Comparison of ENCODE assay signal across 1 cellular context in genomic region chr5:83450183-83450839, GRCh38.
TF ChIP-seq lines count a peak whose summit lies in the region.

No MANE protein-coding gene starts in this region.

TF ChIP-seq in WTC11, 78 proteins besides CTCF, POLR2A, EP300 and RAD21:
- TF ChIP-seq, protein P1, sequence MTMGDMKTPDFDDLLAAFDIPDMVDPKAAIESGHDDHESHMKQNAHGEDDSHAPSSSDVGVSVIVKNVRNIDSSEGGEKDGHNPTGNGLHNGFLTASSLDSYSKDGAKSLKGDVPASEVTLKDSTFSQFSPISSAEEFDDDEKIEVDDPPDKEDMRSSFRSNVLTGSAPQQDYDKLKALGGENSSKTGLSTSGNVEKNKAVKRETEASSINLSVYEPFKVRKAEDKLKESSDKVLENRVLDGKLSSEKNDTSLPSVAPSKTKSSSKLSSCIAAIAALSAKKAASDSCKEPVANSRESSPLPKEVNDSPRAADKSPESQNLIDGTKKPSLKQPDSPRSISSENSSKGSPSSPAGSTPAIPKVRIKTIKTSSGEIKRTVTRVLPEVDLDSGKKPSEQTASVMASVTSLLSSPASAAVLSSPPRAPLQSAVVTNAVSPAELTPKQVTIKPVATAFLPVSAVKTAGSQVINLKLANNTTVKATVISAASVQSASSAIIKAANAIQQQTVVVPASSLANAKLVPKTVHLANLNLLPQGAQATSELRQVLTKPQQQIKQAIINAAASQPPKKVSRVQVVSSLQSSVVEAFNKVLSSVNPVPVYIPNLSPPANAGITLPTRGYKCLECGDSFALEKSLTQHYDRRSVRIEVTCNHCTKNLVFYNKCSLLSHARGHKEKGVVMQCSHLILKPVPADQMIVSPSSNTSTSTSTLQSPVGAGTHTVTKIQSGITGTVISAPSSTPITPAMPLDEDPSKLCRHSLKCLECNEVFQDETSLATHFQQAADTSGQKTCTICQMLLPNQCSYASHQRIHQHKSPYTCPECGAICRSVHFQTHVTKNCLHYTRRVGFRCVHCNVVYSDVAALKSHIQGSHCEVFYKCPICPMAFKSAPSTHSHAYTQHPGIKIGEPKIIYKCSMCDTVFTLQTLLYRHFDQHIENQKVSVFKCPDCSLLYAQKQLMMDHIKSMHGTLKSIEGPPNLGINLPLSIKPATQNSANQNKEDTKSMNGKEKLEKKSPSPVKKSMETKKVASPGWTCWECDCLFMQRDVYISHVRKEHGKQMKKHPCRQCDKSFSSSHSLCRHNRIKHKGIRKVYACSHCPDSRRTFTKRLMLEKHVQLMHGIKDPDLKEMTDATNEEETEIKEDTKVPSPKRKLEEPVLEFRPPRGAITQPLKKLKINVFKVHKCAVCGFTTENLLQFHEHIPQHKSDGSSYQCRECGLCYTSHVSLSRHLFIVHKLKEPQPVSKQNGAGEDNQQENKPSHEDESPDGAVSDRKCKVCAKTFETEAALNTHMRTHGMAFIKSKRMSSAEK (CRISPR knock-in tag; IDR thresholded peaks at IDR 0.05; ENCODE audit: borderline replicate concordance), result no peak
- no peak for TF ChIP-seq OVOL2 (CRISPR knock-in tag; IDR thresholded peaks at IDR 0.05; ENCODE audit: borderline replicate concordance)
- TF ChIP-seq ZNF232 (CRISPR knock-in tag; IDR thresholded peaks at IDR 0.05), result no peak
- no peak for TF ChIP-seq FOXP4 (CRISPR knock-in tag; IDR thresholded peaks at IDR 0.05)
- no peak for TF ChIP-seq PRDM15 (CRISPR knock-in tag; IDR thresholded peaks at IDR 0.05)
- no peak for TF ChIP-seq ERG (CRISPR knock-in tag; IDR thresholded peaks at IDR 0.05)
- TF ChIP-seq JAZF1 (CRISPR knock-in tag; IDR thresholded peaks at IDR 0.05), result no peak
- TF ChIP-seq ZNF138 (CRISPR knock-in tag; conservative IDR thresholded peaks at IDR 0.05), result no peak
- TF ChIP-seq ZNF219 (CRISPR knock-in tag; IDR thresholded peaks at IDR 0.05; ENCODE audit: borderline replicate concordance), result no peak
- TF ChIP-seq, protein P2, sequence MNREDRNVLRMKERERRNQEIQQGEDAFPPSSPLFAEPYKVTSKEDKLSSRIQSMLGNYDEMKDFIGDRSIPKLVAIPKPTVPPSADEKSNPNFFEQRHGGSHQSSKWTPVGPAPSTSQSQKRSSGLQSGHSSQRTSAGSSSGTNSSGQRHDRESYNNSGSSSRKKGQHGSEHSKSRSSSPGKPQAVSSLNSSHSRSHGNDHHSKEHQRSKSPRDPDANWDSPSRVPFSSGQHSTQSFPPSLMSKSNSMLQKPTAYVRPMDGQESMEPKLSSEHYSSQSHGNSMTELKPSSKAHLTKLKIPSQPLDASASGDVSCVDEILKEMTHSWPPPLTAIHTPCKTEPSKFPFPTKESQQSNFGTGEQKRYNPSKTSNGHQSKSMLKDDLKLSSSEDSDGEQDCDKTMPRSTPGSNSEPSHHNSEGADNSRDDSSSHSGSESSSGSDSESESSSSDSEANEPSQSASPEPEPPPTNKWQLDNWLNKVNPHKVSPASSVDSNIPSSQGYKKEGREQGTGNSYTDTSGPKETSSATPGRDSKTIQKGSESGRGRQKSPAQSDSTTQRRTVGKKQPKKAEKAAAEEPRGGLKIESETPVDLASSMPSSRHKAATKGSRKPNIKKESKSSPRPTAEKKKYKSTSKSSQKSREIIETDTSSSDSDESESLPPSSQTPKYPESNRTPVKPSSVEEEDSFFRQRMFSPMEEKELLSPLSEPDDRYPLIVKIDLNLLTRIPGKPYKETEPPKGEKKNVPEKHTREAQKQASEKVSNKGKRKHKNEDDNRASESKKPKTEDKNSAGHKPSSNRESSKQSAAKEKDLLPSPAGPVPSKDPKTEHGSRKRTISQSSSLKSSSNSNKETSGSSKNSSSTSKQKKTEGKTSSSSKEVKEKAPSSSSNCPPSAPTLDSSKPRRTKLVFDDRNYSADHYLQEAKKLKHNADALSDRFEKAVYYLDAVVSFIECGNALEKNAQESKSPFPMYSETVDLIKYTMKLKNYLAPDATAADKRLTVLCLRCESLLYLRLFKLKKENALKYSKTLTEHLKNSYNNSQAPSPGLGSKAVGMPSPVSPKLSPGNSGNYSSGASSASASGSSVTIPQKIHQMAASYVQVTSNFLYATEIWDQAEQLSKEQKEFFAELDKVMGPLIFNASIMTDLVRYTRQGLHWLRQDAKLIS (CRISPR knock-in tag; IDR thresholded peaks at IDR 0.05; ENCODE audit: borderline replicate concordance), result no peak
- TF ChIP-seq, protein P3, sequence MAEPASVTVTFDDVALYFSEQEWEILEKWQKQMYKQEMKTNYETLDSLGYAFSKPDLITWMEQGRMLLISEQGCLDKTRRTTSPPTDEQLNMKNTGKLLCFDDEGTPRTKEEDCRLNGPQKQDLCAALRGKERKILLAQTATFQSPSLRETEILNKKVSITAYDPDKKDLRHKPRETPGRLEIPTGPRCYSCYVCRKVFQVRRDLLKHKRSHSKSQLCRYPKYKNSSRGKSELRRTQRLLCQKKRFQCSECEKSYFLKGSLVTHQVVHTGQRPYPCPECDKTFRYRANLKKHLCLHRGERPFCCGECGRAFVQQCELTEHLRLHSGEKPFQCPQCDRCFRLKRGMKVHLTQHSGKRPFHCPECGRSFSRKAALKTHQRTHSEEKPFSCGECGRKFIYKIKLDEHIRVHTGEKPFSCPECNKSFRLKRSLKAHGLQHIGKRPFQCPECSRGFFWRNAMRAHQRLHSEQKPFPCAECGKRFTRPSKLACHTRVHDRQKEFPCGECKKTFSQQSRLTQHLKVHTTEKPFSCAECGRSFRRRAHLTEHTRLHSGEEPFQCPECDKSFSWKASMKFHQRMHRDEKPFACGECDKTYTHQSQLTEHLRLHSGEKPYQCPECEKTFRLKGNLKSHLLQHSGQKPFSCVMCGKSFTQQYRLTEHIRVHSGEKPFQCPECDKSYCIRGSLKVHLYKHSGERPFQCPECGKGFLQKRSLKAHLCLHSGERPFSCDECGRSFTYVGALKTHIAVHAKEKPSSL (CRISPR knock-in tag; conservative IDR thresholded peaks at IDR 0.05), result no peak
- TF ChIP-seq SMAD3 (CRISPR knock-in tag; IDR thresholded peaks at IDR 0.05; ENCODE audit: borderline replicate concordance), result no peak
- TF ChIP-seq FOXP1 (CRISPR knock-in tag; IDR thresholded peaks at IDR 0.05; ENCODE audit: borderline replicate concordance), result no peak
